ENCODE assay signal across 8 cellular contexts in genomic region chr15:44195151-44195740, GRCh38. TPM values are rescaled to one million over a fixed set of nuclear protein-coding genes. Genes with fewer than 3 reads are reported as not detected.
DNase-seq lines count a peak whose midpoint lies in the region; ATAC-seq and TF ChIP-seq lines count a peak whose summit lies in the region.

TSS of gene FRMD5 (minus strand) at chr15:44195271.

- POLR2A ChIA-PET in AG04450 (lab: Yijun Ruan, JAX), result interaction anchor here (0.5 kb wide), 1 partner anchor 25 kb away, joined by 11 read pairs; no protein-coding TSS in a partner anchor

- ATAC-seq in GM19023 (IDR thresholded peaks at IDR 0.05; ENCODE audit: unreplicated experiment) (peak; percentile 98), HG03196 (IDR thresholded peaks at IDR 0.05; ENCODE audit: unreplicated experiment) (peak; percentile 89), left lobe of liver (peak; percentile 88)

- peak; percentile 70 for TF ChIP-seq CTCF in AG04450 (IDR thresholded peaks at IDR 0.05; ENCODE audit: low read depth, low read length)

- H3K27ac ChIP-seq in AG04450 (ENCODE audit: low read depth, low read length), result peak within 1 kb of the TSS; percentile 61

- H3K4me3 ChIP-seq in AG04450 (ENCODE audit: low read depth, low read length), result peak within 1 kb of the TSS; percentile 76

- H3K27me3 ChIP-seq in AG04450 (ENCODE audit: control insufficient read depth, insufficient read depth, low read length), result no peaks in the 10 kb centered on the region

- H3K9me3 ChIP-seq in AG04450 (ENCODE audit: control insufficient read depth, insufficient read depth, low read length), result no peaks in the 10 kb centered on the region

- DNase-seq in AG04450 (ENCODE audit: low read depth, low spot score) (peak; percentile 92), NCI-H460 (ENCODE audit: extremely low read depth, low read depth) (peak; percentile 86), dermis blood vessel endothelial cell (peak; percentile 95), left lobe of liver (ENCODE audit: low spot score) (peak; percentile 56)
- DNase-seq in activated CD4-positive, alpha-beta T cell treated with anti-CD3 and anti-CD28 coated beads, Interleukin-2, amount 50 U/mL, for 4 hours, result peak; percentile 83
- peak; percentile 88 for DNase-seq in stimulated activated CD4-positive, alpha-beta T cell treated with anti-CD3 and anti-CD28 coated beads, Interleukin-1b, Interleukin-23, amount 100 ng/mL, for 48 hours

- CTCF ChIA-PET in AG04450 (lab: Charles Lee), result interaction anchor here (0.6 to 1.5 kb wide), 3 partner anchors 11 to 261 kb away, joined by 3 to 5 read pairs (median 3); no protein-coding TSS in a partner anchor

RNA-seq across cellular contexts. Expression of gene FRMD5, which starts in this region (rescaled TPM):
- polyA plus RNA-seq in AG04450 (2011; rRNA removed), result 5.2 and 5.4 TPM in 2 replicates
- polyA minus RNA-seq in AG04450 (2011; rRNA and poly(A)+ RNA removed), result 10.5 and 12.0 TPM in 2 replicates
- not detected in 2 replicates for total RNA-seq in NCI-H460 (2014; rRNA removed; shearing (Covaris generic))
- 0.08 TPM in 1 of 2 replicates, not detected in the other for polyA plus RNA-seq in NCI-H460 (2014; cell fraction: nucleus; rRNA removed)
- total RNA-seq in dermis blood vessel endothelial cell (1.5 and 3.4 TPM in 2 replicates), left lobe of liver (not detected)

Comparison
In these comparisons a context has a peak if more than half of its experiments do, and no peak if none do; other contexts are left out.
1. Peak in every context shown above with its lines: DNase-seq, ATAC-seq, H3K4me3 ChIP-seq and H3K27ac ChIP-seq.
2. Peak in DNase-seq in NCI-H460; RNA of the gene not detected or under 1 TPM.
3. Peak in DNase-seq and ATAC-seq in left lobe of liver; RNA of the gene not detected or under 1 TPM.